Comparison of ENCODE assay signal across 12 cellular contexts in the genomic region with DNA sequence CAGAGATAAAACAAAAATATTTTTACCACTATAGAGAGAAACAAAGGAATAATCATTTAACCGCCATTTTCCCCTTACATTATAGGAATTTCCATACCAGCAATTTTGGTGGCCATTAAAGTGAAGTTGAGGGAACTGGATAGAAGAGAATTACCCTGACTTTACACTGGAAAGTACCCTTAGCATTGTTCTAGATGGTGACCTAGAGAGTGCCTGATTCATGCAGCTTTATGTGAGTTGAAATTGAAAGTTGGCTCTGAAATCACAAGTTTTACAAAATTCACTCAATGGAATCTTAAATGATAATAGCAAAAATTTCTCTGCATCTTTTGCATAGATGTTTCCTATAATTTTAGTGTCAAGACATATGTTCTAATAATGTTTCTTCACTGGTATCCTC. TPM values are rescaled to one million over a fixed set of nuclear protein-coding genes. Genes with fewer than 3 reads are reported as not detected.
DNase-seq lines count a peak whose midpoint lies in the region; ATAC-seq, FAIRE-seq and TF ChIP-seq lines count a peak whose summit lies in the region.
"Had no signal": no experiment of that assay in that cellular context is flagged by ENCODE, and none has a peak within 500 bp of the region (broad histone marks: within the 10 kb centered on the region; RNA-seq: fewer than 3 reads in every experiment).

No MANE protein-coding gene starts in this region.

- no peaks in the 10 kb centered on the region for H3K9me1 ChIP-seq in keratinocyte (ENCODE audit: control insufficient read depth, extremely low read depth, insufficient read depth, low read length)

- no peak overlapping the region for H3K4me3 ChIP-seq in keratinocyte (ENCODE audit: control insufficient read depth in 2 of 3, extremely low read depth in 1 of 3, insufficient read depth in 2 of 3, low read depth in 1 of 3, low read length in 3 of 3)
- H3K4me3 ChIP-seq in mucosa of descending colon: no peak overlapping the region
- H3K4me3 ChIP-seq: cardiac muscle cell had no signal

- no peak for TF ChIP-seq CTCF in keratinocyte (optimal IDR thresholded peaks at IDR 0.05 in 1 of 3, IDR thresholded peaks at IDR 0.05 in 1 of 3, conservative IDR thresholded peaks at IDR 0.05 in 1 of 3; ENCODE audit: extremely low read depth in 1 of 3, insufficient read depth in 2 of 3, low read length in 3 of 3)
- TF ChIP-seq CTCF in mucosa of descending colon (IDR thresholded peaks at IDR 0.05): no peak

- intact Hi-C loops in mucosa of descending colon (cut with DNase I, micrococcal nuclease) (no loop called here), posterior vena cava (cut with DNase I) (no loop called here)

- H4K20me1 ChIP-seq in keratinocyte (ENCODE audit: control insufficient read depth, extremely low read depth, insufficient read depth, low read length): no peaks in the 10 kb centered on the region

- H3K9me3 ChIP-seq in keratinocyte (ENCODE audit: control insufficient read depth, low read depth, low read length) (peaks cover 1% of the 10 kb centered on the region), mucosa of descending colon (no peaks in the 10 kb centered on the region)
- H3K9me3 ChIP-seq: SK-N-SH had no signal

- H3K4me2 ChIP-seq in keratinocyte (ENCODE audit: control insufficient read depth, extremely low read depth, insufficient read depth, low read depth, low read length): peak overlapping the region; percentile 63

- FAIRE-seq in keratinocyte (lab: Jason Lieb, UNC): no peak
- FAIRE-seq: frontal cortex had no signal

- ATAC-seq in GM18858 (IDR thresholded peaks at IDR 0.05; ENCODE audit: unreplicated experiment): peak; percentile 25
- ATAC-seq in GM21723 (IDR thresholded peaks at IDR 0.05; ENCODE audit: unreplicated experiment): peak; percentile 52
- ATAC-seq in HG03571 (IDR thresholded peaks at IDR 0.05; ENCODE audit: unreplicated experiment): peak; percentile 41
- ATAC-seq in mucosa of descending colon: no peak

- H3K79me2 ChIP-seq in keratinocyte (ENCODE audit: control insufficient read depth, insufficient read depth, low read length): no peaks in the 10 kb centered on the region

- H3K9ac ChIP-seq in keratinocyte (ENCODE audit: control insufficient read depth, extremely low read depth, insufficient read depth, low read length): no peak overlapping the region
- H3K9ac ChIP-seq: SK-N-SH had no signal

- peak overlapping the region; percentile 83 for H3K27ac ChIP-seq in keratinocyte (ENCODE audit: control insufficient read depth, insufficient read depth, low read length)
- H3K27ac ChIP-seq: cardiac muscle cell had no signal

- dilution Hi-C loops in keratinocyte (cut with MboI; ENCODE audit: extremely low pct_ligation_motif_present, low sequenced_read_pairs): no loop called here

- no peak overlapping the region for H2AFZ ChIP-seq in keratinocyte (ENCODE audit: control insufficient read depth, low read length)

- H3K36me3 ChIP-seq in keratinocyte (ENCODE audit: control insufficient read depth in 2 of 2, extremely low read depth in 1 of 2, insufficient read depth in 2 of 2, low read length in 2 of 2) (no peaks in the 10 kb centered on the region), mucosa of descending colon (ENCODE audit: low read depth) (no peaks in the 10 kb centered on the region)
- H3K36me3 ChIP-seq: cardiac muscle cell had no signal

- H3K27me3 ChIP-seq in keratinocyte (ENCODE audit: control insufficient read depth, extremely low read depth, insufficient read depth, low read length): no peaks in the 10 kb centered on the region
- H3K27me3 ChIP-seq: cardiac muscle cell had no signal

- DNase-seq in keratinocyte (ENCODE audit: low read depth, low spot score): no peak
- no peak for DNase-seq in midbrain (lab: John Stamatoyannopoulos, UW)
- DNase-seq in mucosa of descending colon: no peak
- DNase-seq in NCI-H1105 treated with DMSO at 0.1 percent for 48 hours (lab: John Stamatoyannopoulos, UW): no peak
- DNase-seq in posterior vena cava (ENCODE audit: low spot score): no peak
- DNase-seq: NCI-H446, SK-N-SH had no signal

- H3K4me1 ChIP-seq in keratinocyte (ENCODE audit: control insufficient read depth, extremely low read depth, insufficient read depth, low read length) (peaks cover 12% of the 10 kb centered on the region), mucosa of descending colon (ENCODE audit: low read depth) (no peaks in the 10 kb centered on the region)

RNA-seq across cellular contexts. Expression of gene PREP, which starts 55.7 kb away (rescaled TPM):
- 34.5 to 75.6 TPM (median 48.3 TPM) in 3 replicates for polyA plus RNA-seq in keratinocyte
- polyA plus RNA-seq in keratinocyte (2011; ENCODE audit: low read depth): 21.3 TPM
- 40.7 and 53.0 TPM in 2 replicates for polyA plus RNA-seq in keratinocyte (2011; cell fraction: cytosol; rRNA removed)
- 68.8 and 78.5 TPM in 2 replicates for polyA plus RNA-seq in keratinocyte (2011; cell fraction: nucleus; rRNA removed)
- 48.0 and 64.3 TPM in 2 replicates for polyA plus RNA-seq in keratinocyte (2012; ENCODE audit: low replicate concordance)
- polyA minus RNA-seq in keratinocyte: 40.6 to 78.5 TPM (median 44.3 TPM) in 3 replicates
- 25.9 TPM for polyA minus RNA-seq in keratinocyte (2011; cell fraction: cytosol; rRNA and poly(A)+ RNA removed)
- 37.9 and 87.7 TPM in 2 replicates for polyA minus RNA-seq in keratinocyte (2011; cell fraction: nucleus; rRNA and poly(A)+ RNA removed)
- total RNA-seq in mucosa of descending colon: 10 to 100 TPM; 46.5 to 74.2 (median 72.3) TPM
- 10 to 100 TPM; 20.5 to 21.2 TPM for total RNA-seq in posterior vena cava
